ENCODE assay signal across 2 cellular contexts in genomic region chr3:110542552-110543164, GRCh38.
TF ChIP-seq lines count a peak whose summit lies in the region.

No MANE protein-coding gene starts in this region.

TF ChIP-seq in HCT116, 20 proteins besides CTCF, POLR2A, EP300 and RAD21:
- TF ChIP-seq FOSL1 (IDR thresholded peaks at IDR 0.05; ENCODE audit: low read depth): no peak
- no peak for TF ChIP-seq POLR2AphosphoS5 (IDR thresholded peaks at IDR 0.05; ENCODE audit: low read depth, low read length)
- TF ChIP-seq ELF1 (IDR thresholded peaks at IDR 0.05; ENCODE audit: borderline replicate concordance, low read depth): no peak
- TF ChIP-seq, protein P1, sequence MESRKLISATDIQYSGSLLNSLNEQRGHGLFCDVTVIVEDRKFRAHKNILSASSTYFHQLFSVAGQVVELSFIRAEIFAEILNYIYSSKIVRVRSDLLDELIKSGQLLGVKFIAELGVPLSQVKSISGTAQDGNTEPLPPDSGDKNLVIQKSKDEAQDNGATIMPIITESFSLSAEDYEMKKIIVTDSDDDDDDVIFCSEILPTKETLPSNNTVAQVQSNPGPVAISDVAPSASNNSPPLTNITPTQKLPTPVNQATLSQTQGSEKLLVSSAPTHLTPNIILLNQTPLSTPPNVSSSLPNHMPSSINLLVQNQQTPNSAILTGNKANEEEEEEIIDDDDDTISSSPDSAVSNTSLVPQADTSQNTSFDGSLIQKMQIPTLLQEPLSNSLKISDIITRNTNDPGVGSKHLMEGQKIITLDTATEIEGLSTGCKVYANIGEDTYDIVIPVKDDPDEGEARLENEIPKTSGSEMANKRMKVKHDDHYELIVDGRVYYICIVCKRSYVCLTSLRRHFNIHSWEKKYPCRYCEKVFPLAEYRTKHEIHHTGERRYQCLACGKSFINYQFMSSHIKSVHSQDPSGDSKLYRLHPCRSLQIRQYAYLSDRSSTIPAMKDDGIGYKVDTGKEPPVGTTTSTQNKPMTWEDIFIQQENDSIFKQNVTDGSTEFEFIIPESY (IDR thresholded peaks at IDR 0.05; ENCODE audit: extremely low read depth, insufficient replicate concordance, low read length): no peak
- no peak for TF ChIP-seq YY1 (IDR thresholded peaks at IDR 0.05; ENCODE audit: extremely low read depth, insufficient replicate concordance, low read depth, low read length)
- TF ChIP-seq EZH2 (IDR thresholded peaks at IDR 0.05): no peak
- TF ChIP-seq SP1 (IDR thresholded peaks at IDR 0.05; ENCODE audit: low read depth): no peak
- no peak for TF ChIP-seq ZFX (IDR thresholded peaks at IDR 0.05)

TF ChIP-seq in H1, 55 proteins besides CTCF, POLR2A, EP300 and RAD21 (continued from another document):
- TF ChIP-seq SAP30 (IDR thresholded peaks at IDR 0.05; ENCODE audit: insufficient read depth, insufficient replicate concordance, low read length): no peak
- TF ChIP-seq NANOG (IDR thresholded peaks at IDR 0.05; ENCODE audit: insufficient read depth, low read depth, low read length, poor library complexity, severe bottlenecking): no peak
- no peak for TF ChIP-seq CREB1 (IDR thresholded peaks at IDR 0.05)
- TF ChIP-seq TBP (IDR thresholded peaks at IDR 0.05; ENCODE audit: low read depth, low read length): no peak
- TF ChIP-seq SIN3A (conservative IDR thresholded peaks at IDR 0.05 in 1 of 2, IDR thresholded peaks at IDR 0.05 in 1 of 2; ENCODE audit: low read depth in 1 of 2, low read length in 2 of 2): no peak
- no peak for TF ChIP-seq BACH1 (IDR thresholded peaks at IDR 0.05; ENCODE audit: low read length)
